Comparison of ENCODE assay signal across 8 cellular contexts in the genomic region with DNA sequence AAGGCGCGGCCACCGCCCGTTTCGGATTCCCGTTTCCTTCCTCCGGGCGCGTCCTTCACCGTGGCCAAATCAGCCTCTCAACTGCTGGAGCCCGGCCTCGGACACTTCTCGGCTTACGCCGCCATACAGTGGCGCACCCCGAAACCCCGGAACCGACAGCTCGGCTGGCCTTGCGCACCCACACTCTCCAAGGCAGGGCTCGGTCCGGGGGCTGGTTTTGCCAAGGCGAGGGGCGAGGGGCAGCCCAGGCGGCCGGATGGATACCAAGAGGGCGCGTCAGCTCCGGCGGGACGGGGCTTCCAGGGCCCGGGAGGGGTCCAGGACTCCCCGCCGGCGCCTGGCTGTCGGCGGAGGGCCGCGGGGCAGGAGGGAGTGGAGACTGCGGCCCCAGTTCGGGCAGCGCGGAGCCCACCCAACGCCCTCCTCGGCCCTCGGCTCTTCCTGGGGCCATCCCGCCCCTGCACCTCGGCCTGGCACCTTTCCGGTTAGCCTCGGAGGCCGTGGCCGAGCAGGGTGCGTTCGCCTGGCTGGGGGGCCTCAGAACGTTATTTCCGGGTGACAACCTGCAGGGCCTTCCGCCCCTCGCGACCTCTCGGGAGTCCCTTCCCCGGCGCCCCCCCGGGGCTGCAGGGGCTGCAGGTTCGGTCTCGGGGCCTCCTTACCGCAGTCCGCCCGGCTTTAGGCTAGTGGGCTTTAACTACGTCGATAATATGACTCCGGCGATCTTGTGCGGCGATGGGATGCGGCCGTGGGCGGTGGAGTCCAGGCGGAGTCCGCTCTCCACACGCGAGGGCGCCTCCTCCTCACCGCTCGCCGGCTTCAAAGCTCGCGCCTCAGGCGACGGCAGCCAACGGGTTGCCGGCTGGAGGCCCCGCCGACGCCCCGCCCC. TPM values are rescaled to one million over a fixed set of nuclear protein-coding genes. Genes with fewer than 3 reads are reported as not detected.
DNase-seq lines count a peak whose midpoint lies in the region; ATAC-seq and TF ChIP-seq lines count a peak whose summit lies in the region.

No MANE protein-coding gene starts in this region.

- H3K36me3 ChIP-seq in parathyroid adenoma (ENCODE audit: control insufficient read depth, insufficient read depth, low read length) = no peaks in the 10 kb centered on the region

- no peaks in the 10 kb centered on the region for H3K79me2 ChIP-seq in parathyroid adenoma

- no peak overlapping the region for H3K9ac ChIP-seq in parathyroid adenoma

- TF ChIP-seq CTCF in foreskin keratinocyte (conservative IDR thresholded peaks at IDR 0.05) (no peak), parathyroid adenoma (IDR thresholded peaks at IDR 0.05) (no peak)

- ATAC-seq in GM21367 (IDR thresholded peaks at IDR 0.05; ENCODE audit: unreplicated experiment) = peak; percentile 2
- ATAC-seq in foreskin keratinocyte = peak; percentile 82

- H3K4me2 ChIP-seq in parathyroid adenoma (ENCODE audit: low read length) = peak overlapping the region; percentile 92

- no peaks in the 10 kb centered on the region for H3K9me3 ChIP-seq in parathyroid adenoma (ENCODE audit: control insufficient read depth, low read length)

- H3K27ac ChIP-seq in foreskin keratinocyte (peak overlapping the region; percentile 26), parathyroid adenoma (no peak overlapping the region)

- DNase-seq in Daoy (ENCODE audit: low read depth) = peak; percentile 9
- peak; percentile 5 for DNase-seq in HT1080 (ENCODE audit: low read depth)
- DNase-seq in activated CD8-positive, alpha-beta memory T cell treated with anti-CD3 and anti-CD28 coated beads, Interleukin-2, amount 50 U/mL, for 4 hours = peak; percentile 21
- DNase-seq in foreskin keratinocyte = peak in 1 of 2 donors; percentile 3
- no peak for DNase-seq in NCI-H82 (lab: John Stamatoyannopoulos, UW)
- DNase-seq in DMS114 treated with DMSO at 0.1 percent for 48 hours (lab: John Stamatoyannopoulos, UW; ENCODE audit: unreplicated experiment) = no peak

- peaks cover 6% of the 10 kb centered on the region for H3K4me1 ChIP-seq in foreskin keratinocyte
- H3K4me1 ChIP-seq in parathyroid adenoma = peaks cover 5% of the 10 kb centered on the region

- peak overlapping the region; percentile 92 for H2AFZ ChIP-seq in parathyroid adenoma

- H3K4me3 ChIP-seq in parathyroid adenoma (ENCODE audit: low read depth, low read length) = peak overlapping the region; percentile 83

- H3K27me3 ChIP-seq in foreskin keratinocyte (no peaks in the 10 kb centered on the region), parathyroid adenoma (ENCODE audit: control insufficient read depth, insufficient read depth, low read length) (no peaks in the 10 kb centered on the region)

RNA-seq across cellular contexts. Expression of gene CEP43, which starts 0.7 kb away (rescaled TPM):
- total RNA-seq in Daoy (2014; rRNA removed; shearing (Covaris generic)) = 38.9 and 40.9 TPM in 2 replicates
- total RNA-seq in HT1080 (2014; rRNA removed; shearing (Covaris generic)) = 20.3 and 21.4 TPM in 2 replicates
- polyA plus RNA-seq in HT1080 (2015; cell fraction: cytosol; rRNA removed) = 13.3 and 13.8 TPM in 2 replicates
- 35.3 and 42.7 TPM in 2 replicates for polyA plus RNA-seq in HT1080 (2015; cell fraction: nucleus; rRNA removed)
- total RNA-seq in foreskin keratinocyte = 13.5 and 15.5 TPM in 2 replicates
- 7.5 and 9.4 TPM in 2 replicates for polyA plus RNA-seq in foreskin keratinocyte

RNA-seq across cellular contexts. Expression of gene RNASET2, which starts 42.1 kb away (rescaled TPM):
- total RNA-seq in Daoy (2014; rRNA removed; shearing (Covaris generic)) = 7.0 and 7.7 TPM in 2 replicates
- 22.0 and 25.0 TPM in 2 replicates for total RNA-seq in HT1080 (2014; rRNA removed; shearing (Covaris generic))
- polyA plus RNA-seq in HT1080 (2015; cell fraction: cytosol; rRNA removed) = 26.5 and 27.3 TPM in 2 replicates
- polyA plus RNA-seq in HT1080 (2015; cell fraction: nucleus; rRNA removed) = 23.1 and 29.3 TPM in 2 replicates
- 14.3 and 14.5 TPM in 2 replicates for total RNA-seq in foreskin keratinocyte
- 17.6 and 18.5 TPM in 2 replicates for polyA plus RNA-seq in foreskin keratinocyte

Comparison
In these comparisons a context has a peak if more than half of its experiments do, and no peak if none do; other contexts are left out.
1. DNase-seq: peak in Daoy (single experiment), HT1080 (single experiment) and activated CD8-positive, alpha-beta memory T cell treated with anti-CD3 and anti-CD28 coated beads, Interleukin-2, amount 50 U/mL, for 4 hours (single experiment); none in NCI-H82 (single experiment) and DMS114 treated with DMSO at 0.1 percent for 48 hours (single experiment).